In genomic region chr14:81990312-81990761, GRCh38 we compare ENCODE assay signal across 8 cellular contexts.
A peak's percentile ranks its signal among the peaks of the same experiment; 100 is the strongest.
DNase-seq lines count a peak whose midpoint lies in the region; ATAC-seq, FAIRE-seq and TF ChIP-seq lines count a peak whose summit lies in the region.

No MANE protein-coding gene starts in this region.

- H3K36me3 Mint-ChIP-seq in CD14-positive monocyte (no peaks in the 10 kb centered on the region), astrocyte (ENCODE audit: low read depth, unreplicated experiment) (no peaks in the 10 kb centered on the region)

- no peak overlapping the region for H3K9ac ChIP-seq in astrocyte (ENCODE audit: low read length)

- H3K27me3 ChIP-seq in astrocyte (ENCODE audit: insufficient read depth, low read length) = no peaks in the 10 kb centered on the region

- H3K27me3 Mint-ChIP-seq in CD14-positive monocyte (ENCODE audit: low read depth in 3 of 3) (no peaks in the 10 kb centered on the region), astrocyte (ENCODE audit: low read depth, unreplicated experiment) (no peaks in the 10 kb centered on the region)

- FAIRE-seq in astrocyte (lab: Jason Lieb, UNC) = no peak

- H2AFZ ChIP-seq in astrocyte (ENCODE audit: low read depth, low read length) = no peak overlapping the region

- no peak overlapping the region for H3K27ac Mint-ChIP-seq in CD14-positive monocyte
- no peak overlapping the region for H3K27ac Mint-ChIP-seq in astrocyte (ENCODE audit: unreplicated experiment)

- no peaks in the 10 kb centered on the region for H3K4me1 ChIP-seq in astrocyte (ENCODE audit: insufficient read depth, low read length)

- intact Hi-C loops in CD14-positive monocyte (cut with micrococcal nuclease) = no loop called here

- no peaks in the 10 kb centered on the region for H4K20me1 ChIP-seq in astrocyte (ENCODE audit: insufficient read depth, low read length)

- no peaks in the 10 kb centered on the region for H3K79me2 ChIP-seq in astrocyte (ENCODE audit: insufficient read depth, low read length)

- H3K36me3 ChIP-seq in astrocyte (ENCODE audit: insufficient read depth, low read length) = no peaks in the 10 kb centered on the region

- no peak for DNase-seq in CD14-positive monocyte (ENCODE audit: low spot score)
- DNase-seq in NOMO-1 treated with dmso at 0.1 percent for 144 hours (lab: John Stamatoyannopoulos, UW; ENCODE audit: unreplicated experiment) = peak; percentile 11
- DNase-seq in astrocyte (ENCODE audit: low read depth) = peak; percentile 10
- DNase-seq in iPS DF 4.7 (ENCODE audit: extremely low read depth, low spot score) = peak; percentile 51
- peak; percentile 6 to 29 for DNase-seq in stimulated activated CD4-positive, alpha-beta T cell treated with anti-CD3 and anti-CD28 coated beads, Interleukin-12 subunit alpha, Interleukin-12 subunit beta, amount 100 ng/mL, for 24 hours (ENCODE audit: low read depth in 2 of 2)

- TF ChIP-seq CTCF in CD14-positive monocyte (IDR thresholded peaks at IDR 0.05) (peak; percentile 82), astrocyte (IDR thresholded peaks at IDR 0.05; ENCODE audit: insufficient read depth, low read depth, low read length) (peak; percentile 92)

- no peak overlapping the region for H3K27ac ChIP-seq in astrocyte (ENCODE audit: low read depth, low read length)

- H3K4me1 Mint-ChIP-seq in CD14-positive monocyte (peaks cover 9% of the 10 kb centered on the region), astrocyte (ENCODE audit: low read depth, unreplicated experiment) (no peaks in the 10 kb centered on the region)

- H3K4me3 Mint-ChIP-seq in CD14-positive monocyte (no peak overlapping the region), astrocyte (ENCODE audit: unreplicated experiment) (no peak overlapping the region)

- H3K9me3 ChIP-seq in astrocyte (ENCODE audit: insufficient read depth, low read depth, low read length) = no peaks in the 10 kb centered on the region

- H3K4me3 ChIP-seq in astrocyte (ENCODE audit: insufficient read depth, low read depth, low read length) = no peak overlapping the region

- H3K9me3 Mint-ChIP-seq in CD14-positive monocyte (peaks cover 0 to 2% (median 0%) of the 10 kb centered on the region in 7 donors), astrocyte (ENCODE audit: unreplicated experiment) (no peaks in the 10 kb centered on the region)

- ATAC-seq in GM18517 (IDR thresholded peaks at IDR 0.05; ENCODE audit: unreplicated experiment) (peak; percentile 66), HG03342 (IDR thresholded peaks at IDR 0.05; ENCODE audit: unreplicated experiment) (peak; percentile 81), GM21825 (IDR thresholded peaks at IDR 0.05; ENCODE audit: unreplicated experiment) (no peak)

- H3K4me2 ChIP-seq in astrocyte (ENCODE audit: low read length) = no peak overlapping the region
